In the genomic region with DNA sequence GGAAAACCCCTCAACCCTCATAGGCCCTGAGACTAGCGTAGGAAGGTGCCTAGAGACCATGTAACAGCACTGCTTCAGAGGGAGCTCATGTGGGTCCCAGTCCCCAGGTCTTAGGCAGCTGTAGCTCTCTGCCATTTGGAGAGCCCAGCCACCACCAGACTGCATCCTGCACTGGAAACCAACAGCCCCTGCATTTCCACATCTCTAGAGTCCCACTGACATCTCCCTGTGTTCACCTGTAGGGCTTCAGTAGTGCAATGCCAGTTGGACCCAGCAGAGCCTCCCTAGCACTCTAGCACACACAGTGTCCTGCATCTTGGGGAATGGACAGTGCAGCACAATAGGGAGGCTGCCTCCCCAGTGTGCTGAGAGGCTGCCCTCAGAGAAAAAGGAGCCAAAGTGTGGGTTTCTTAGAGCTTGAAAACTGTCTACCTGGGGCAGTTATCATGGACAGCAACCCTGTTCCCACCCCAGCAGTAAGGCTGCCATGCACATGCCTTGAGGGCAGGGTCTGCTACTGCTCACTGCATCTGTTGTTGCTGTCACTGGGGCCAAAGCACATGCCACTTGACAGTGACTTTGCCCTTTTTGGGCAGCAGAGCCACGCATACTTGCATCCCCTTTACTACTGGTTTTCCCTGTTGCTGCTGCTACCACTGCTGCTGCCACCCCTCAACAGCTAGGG, we compare ENCODE assay signal across 1 cellular context.
TF ChIP-seq lines count a peak whose summit lies in the region.

No MANE protein-coding gene starts in this region.

TF ChIP-seq in SK-N-SH treated with all-trans-retinoic acid at 6 μM for 48 hours, 23 proteins besides CTCF, POLR2A, EP300 and RAD21 (continued from another document):
- TF ChIP-seq, protein P1, sequence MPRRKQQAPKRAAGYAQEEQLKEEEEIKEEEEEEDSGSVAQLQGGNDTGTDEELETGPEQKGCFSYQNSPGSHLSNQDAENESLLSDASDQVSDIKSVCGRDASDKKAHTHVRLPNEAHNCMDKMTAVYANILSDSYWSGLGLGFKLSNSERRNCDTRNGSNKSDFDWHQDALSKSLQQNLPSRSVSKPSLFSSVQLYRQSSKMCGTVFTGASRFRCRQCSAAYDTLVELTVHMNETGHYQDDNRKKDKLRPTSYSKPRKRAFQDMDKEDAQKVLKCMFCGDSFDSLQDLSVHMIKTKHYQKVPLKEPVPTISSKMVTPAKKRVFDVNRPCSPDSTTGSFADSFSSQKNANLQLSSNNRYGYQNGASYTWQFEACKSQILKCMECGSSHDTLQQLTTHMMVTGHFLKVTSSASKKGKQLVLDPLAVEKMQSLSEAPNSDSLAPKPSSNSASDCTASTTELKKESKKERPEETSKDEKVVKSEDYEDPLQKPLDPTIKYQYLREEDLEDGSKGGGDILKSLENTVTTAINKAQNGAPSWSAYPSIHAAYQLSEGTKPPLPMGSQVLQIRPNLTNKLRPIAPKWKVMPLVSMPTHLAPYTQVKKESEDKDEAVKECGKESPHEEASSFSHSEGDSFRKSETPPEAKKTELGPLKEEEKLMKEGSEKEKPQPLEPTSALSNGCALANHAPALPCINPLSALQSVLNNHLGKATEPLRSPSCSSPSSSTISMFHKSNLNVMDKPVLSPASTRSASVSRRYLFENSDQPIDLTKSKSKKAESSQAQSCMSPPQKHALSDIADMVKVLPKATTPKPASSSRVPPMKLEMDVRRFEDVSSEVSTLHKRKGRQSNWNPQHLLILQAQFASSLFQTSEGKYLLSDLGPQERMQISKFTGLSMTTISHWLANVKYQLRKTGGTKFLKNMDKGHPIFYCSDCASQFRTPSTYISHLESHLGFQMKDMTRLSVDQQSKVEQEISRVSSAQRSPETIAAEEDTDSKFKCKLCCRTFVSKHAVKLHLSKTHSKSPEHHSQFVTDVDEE (CRISPR knock-in tag; IDR thresholded peaks at IDR 0.05) = no peak
- TF ChIP-seq, protein P2, sequence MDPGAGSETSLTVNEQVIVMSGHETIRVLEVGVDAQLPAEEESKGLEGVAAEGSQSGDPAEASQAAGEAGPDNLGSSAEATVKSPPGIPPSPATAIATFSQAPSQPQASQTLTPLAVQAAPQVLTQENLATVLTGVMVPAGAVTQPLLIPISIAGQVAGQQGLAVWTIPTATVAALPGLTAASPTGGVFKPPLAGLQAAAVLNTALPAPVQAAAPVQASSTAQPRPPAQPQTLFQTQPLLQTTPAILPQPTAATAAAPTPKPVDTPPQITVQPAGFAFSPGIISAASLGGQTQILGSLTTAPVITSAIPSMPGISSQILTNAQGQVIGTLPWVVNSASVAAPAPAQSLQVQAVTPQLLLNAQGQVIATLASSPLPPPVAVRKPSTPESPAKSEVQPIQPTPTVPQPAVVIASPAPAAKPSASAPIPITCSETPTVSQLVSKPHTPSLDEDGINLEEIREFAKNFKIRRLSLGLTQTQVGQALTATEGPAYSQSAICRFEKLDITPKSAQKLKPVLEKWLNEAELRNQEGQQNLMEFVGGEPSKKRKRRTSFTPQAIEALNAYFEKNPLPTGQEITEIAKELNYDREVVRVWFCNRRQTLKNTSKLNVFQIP (CRISPR knock-in tag; IDR thresholded peaks at IDR 0.05; ENCODE audit: borderline replicate concordance, low read depth) = no peak
- TF ChIP-seq PPARA (CRISPR knock-in tag; IDR thresholded peaks at IDR 0.05; ENCODE audit: borderline replicate concordance) = no peak
- TF ChIP-seq SNAI2 (CRISPR knock-in tag; IDR thresholded peaks at IDR 0.05) = no peak
- TF ChIP-seq CSDC2 (CRISPR knock-in tag; IDR thresholded peaks at IDR 0.05) = no peak
- no peak for TF ChIP-seq ZNF8 (CRISPR knock-in tag; IDR thresholded peaks at IDR 0.05)
- no peak for TF ChIP-seq RARB (CRISPR knock-in tag; IDR thresholded peaks at IDR 0.05)
- no peak for TF ChIP-seq ISL1 (CRISPR knock-in tag; IDR thresholded peaks at IDR 0.05)
- TF ChIP-seq ZFP30 (CRISPR knock-in tag; IDR thresholded peaks at IDR 0.05) = no peak
- no peak for TF ChIP-seq ZNF70 (CRISPR knock-in tag; IDR thresholded peaks at IDR 0.05)
- no peak for TF ChIP-seq ZNF565 (CRISPR knock-in tag; conservative IDR thresholded peaks at IDR 0.05; ENCODE audit: low read depth)
- no peak for TF ChIP-seq GLIS3 (CRISPR knock-in tag; IDR thresholded peaks at IDR 0.05)
- TF ChIP-seq, protein P3, sequence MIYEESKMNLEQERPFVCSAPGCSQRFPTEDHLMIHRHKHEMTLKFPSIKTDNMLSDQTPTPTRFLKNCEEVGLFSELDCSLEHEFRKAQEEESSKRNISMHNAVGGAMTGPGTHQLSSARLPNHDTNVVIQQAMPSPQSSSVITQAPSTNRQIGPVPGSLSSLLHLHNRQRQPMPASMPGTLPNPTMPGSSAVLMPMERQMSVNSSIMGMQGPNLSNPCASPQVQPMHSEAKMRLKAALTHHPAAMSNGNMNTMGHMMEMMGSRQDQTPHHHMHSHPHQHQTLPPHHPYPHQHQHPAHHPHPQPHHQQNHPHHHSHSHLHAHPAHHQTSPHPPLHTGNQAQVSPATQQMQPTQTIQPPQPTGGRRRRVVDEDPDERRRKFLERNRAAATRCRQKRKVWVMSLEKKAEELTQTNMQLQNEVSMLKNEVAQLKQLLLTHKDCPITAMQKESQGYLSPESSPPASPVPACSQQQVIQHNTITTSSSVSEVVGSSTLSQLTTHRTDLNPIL (CRISPR knock-in tag; IDR thresholded peaks at IDR 0.05; ENCODE audit: low read depth) = no peak
- no peak for TF ChIP-seq BACH2 (CRISPR knock-in tag; IDR thresholded peaks at IDR 0.05; ENCODE audit: borderline replicate concordance)
- TF ChIP-seq, protein P4, sequence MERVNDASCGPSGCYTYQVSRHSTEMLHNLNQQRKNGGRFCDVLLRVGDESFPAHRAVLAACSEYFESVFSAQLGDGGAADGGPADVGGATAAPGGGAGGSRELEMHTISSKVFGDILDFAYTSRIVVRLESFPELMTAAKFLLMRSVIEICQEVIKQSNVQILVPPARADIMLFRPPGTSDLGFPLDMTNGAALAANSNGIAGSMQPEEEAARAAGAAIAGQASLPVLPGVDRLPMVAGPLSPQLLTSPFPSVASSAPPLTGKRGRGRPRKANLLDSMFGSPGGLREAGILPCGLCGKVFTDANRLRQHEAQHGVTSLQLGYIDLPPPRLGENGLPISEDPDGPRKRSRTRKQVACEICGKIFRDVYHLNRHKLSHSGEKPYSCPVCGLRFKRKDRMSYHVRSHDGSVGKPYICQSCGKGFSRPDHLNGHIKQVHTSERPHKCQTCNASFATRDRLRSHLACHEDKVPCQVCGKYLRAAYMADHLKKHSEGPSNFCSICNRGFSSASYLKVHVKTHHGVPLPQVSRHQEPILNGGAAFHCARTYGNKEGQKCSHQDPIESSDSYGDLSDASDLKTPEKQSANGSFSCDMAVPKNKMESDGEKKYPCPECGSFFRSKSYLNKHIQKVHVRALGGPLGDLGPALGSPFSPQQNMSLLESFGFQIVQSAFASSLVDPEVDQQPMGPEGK (CRISPR knock-in tag; IDR thresholded peaks at IDR 0.05; ENCODE audit: borderline replicate concordance) = no peak
- TF ChIP-seq TOX (CRISPR knock-in tag; IDR thresholded peaks at IDR 0.05; ENCODE audit: borderline replicate concordance) = no peak
